In the genomic region with DNA sequence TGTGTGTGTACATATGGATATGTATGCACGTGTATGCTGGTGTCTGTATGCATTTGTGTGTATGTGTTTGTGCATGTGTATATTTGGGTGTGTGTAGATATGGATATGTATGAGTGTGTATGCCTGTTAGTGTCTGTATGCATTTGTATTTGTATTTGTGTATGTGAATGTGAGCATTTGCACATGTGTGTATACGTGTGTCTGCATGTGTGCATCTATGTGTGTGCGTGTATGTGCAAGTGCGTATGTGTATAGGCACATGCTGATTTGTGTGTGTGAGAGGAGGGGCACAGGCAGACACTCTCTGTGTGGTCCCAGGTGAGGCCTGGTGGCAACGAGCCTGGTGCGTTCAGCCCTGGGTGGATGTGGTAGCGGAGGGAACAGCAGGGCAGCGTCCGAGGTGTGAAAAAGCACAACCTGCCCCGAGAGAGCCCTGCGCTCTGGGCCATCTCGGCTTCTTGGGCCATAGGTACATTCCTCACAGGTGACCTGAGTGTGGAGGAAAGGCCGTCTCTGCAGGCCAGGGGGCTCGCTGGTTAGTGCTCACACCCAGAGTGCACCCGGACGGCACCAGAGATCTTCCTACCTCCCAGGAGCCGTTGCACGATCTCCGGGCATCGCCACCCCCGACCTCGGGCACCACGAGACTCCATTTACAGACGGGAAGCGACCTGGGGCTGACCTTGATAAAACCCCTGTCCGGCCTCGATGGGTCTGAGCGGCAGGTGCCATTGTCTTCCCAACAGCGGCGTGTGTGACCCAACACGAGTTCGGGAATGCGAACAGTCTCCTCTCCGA, we compare ENCODE assay signal across 18 cellular contexts. TPM values are rescaled to one million over a fixed set of nuclear protein-coding genes. Genes with fewer than 3 reads are reported as not detected.
DNase-seq lines count a peak whose midpoint lies in the region; ATAC-seq and TF ChIP-seq lines count a peak whose summit lies in the region.
"Had no signal": no experiment of that assay in that cellular context is flagged by ENCODE, and none has a peak within 500 bp of the region (broad histone marks: within the 10 kb centered on the region; RNA-seq: fewer than 3 reads in every experiment).

No MANE protein-coding gene starts in this region.

- H3K9me3 Mint-ChIP-seq in activated naive CD8-positive, alpha-beta T cell (ENCODE audit: low read depth) = no peaks in the 10 kb centered on the region
- no peaks in the 10 kb centered on the region for H3K9me3 Mint-ChIP-seq in activated naive CD8-positive, alpha-beta T cell treated with anti-CD3 and anti-CD28 coated beads, Interleukin-2, amount 50 U/mL, for 24 hours
- H3K9me3 Mint-ChIP-seq in glutamatergic neuron (ENCODE audit: unreplicated experiment) = peaks cover 22% of the 10 kb centered on the region
- H3K9me3 Mint-ChIP-seq: stimulated activated naive CD8-positive, alpha-beta T cell treated with anti-CD3 and anti-CD28 coated beads, Interleukin-15, Interleukin-2, amounts not matched to agents 100 ng/mL and 50 ng/mL, for 24 hours had no signal

- no peaks in the 10 kb centered on the region; the same call in 1 of the 2 replicates for H3K36me3 ChIP-seq in WERI-Rb-1
- H3K36me3 ChIP-seq: gastroesophageal sphincter, vagina had no signal

- ATAC-seq in activated naive CD8-positive, alpha-beta T cell treated with anti-CD3 and anti-CD28 coated beads, Interleukin-2, amount 50 U/mL, for 24 hours = no peak
- ATAC-seq: gastroesophageal sphincter had no signal

- H3K4me1 Mint-ChIP-seq in activated naive CD8-positive, alpha-beta T cell (ENCODE audit: low read depth) = peaks cover 58% of the 10 kb centered on the region
- peaks cover 22% of the 10 kb centered on the region for H3K4me1 Mint-ChIP-seq in activated naive CD8-positive, alpha-beta T cell treated with anti-CD3 and anti-CD28 coated beads, Interleukin-2, amount 50 U/mL, for 24 hours
- peaks cover 24% of the 10 kb centered on the region for H3K4me1 Mint-ChIP-seq in glutamatergic neuron (ENCODE audit: low read depth, unreplicated experiment)

- DNase-seq in activated naive CD8-positive, alpha-beta T cell treated with anti-CD3 and anti-CD28 coated beads, Interleukin-2, amount 50 U/mL, for 24 hours = no peak
- no peak for DNase-seq in WERI-Rb-1
- DNase-seq in glutamatergic neuron = no peak
- DNase-seq in NCI-H446 (lab: John Stamatoyannopoulos, UW) = no peak
- DNase-seq in D341Med (ENCODE audit: low spot score) = no peak
- DNase-seq in GM03348 (ENCODE audit: low spot score) = no peak
- no peak for DNase-seq in coronary artery (ENCODE audit: low spot score)
- DNase-seq: NCI-H146, NCI-H345 had no signal

- H3K27ac ChIP-seq in WERI-Rb-1 = peak overlapping the region; percentile 35
- H3K27ac ChIP-seq in coronary artery = no peak overlapping the region
- H3K27ac ChIP-seq: gastroesophageal sphincter, HL-60, vagina had no signal

- H3K4me3 Mint-ChIP-seq in activated naive CD8-positive, alpha-beta T cell = peak overlapping the region; percentile 84
- H3K4me3 Mint-ChIP-seq in activated naive CD8-positive, alpha-beta T cell treated with anti-CD3 and anti-CD28 coated beads, Interleukin-2, amount 50 U/mL, for 24 hours = no peak overlapping the region
- peak overlapping the region; percentile 44 for H3K4me3 Mint-ChIP-seq in glutamatergic neuron (ENCODE audit: unreplicated experiment)

- TF ChIP-seq CTCF in WERI-Rb-1 (IDR thresholded peaks at IDR 0.05; ENCODE audit: low read depth, low read length) = no peak
- TF ChIP-seq CTCF in glutamatergic neuron (IDR thresholded peaks at IDR 0.05; ENCODE audit: partially characterized antibody, unreplicated experiment) = no peak
- no peak for TF ChIP-seq CTCF in coronary artery (IDR thresholded peaks at IDR 0.05)

- H3K27me3 ChIP-seq in WERI-Rb-1 (ENCODE audit: insufficient read depth, low read depth, severe bottlenecking) = no peaks in the 10 kb centered on the region
- H3K27me3 ChIP-seq: gastroesophageal sphincter, vagina had no signal

- no peaks in the 10 kb centered on the region for H3K36me3 Mint-ChIP-seq in activated naive CD8-positive, alpha-beta T cell
- no peaks in the 10 kb centered on the region for H3K36me3 Mint-ChIP-seq in activated naive CD8-positive, alpha-beta T cell treated with anti-CD3 and anti-CD28 coated beads, Interleukin-2, amount 50 U/mL, for 24 hours (ENCODE audit: low read depth)
- peaks cover 4% of the 10 kb centered on the region for H3K36me3 Mint-ChIP-seq in glutamatergic neuron (ENCODE audit: unreplicated experiment)

- H3K27ac Mint-ChIP-seq in activated naive CD8-positive, alpha-beta T cell = peak overlapping the region; percentile 52
- no peak overlapping the region for H3K27ac Mint-ChIP-seq in activated naive CD8-positive, alpha-beta T cell treated with anti-CD3 and anti-CD28 coated beads, Interleukin-2, amount 50 U/mL, for 24 hours
- H3K27ac Mint-ChIP-seq in glutamatergic neuron (ENCODE audit: unreplicated experiment) = peak overlapping the region; percentile 82
- H3K27ac Mint-ChIP-seq: stimulated activated naive CD8-positive, alpha-beta T cell treated with anti-CD3 and anti-CD28 coated beads, Interleukin-15, Interleukin-2, amounts not matched to agents 100 ng/mL and 50 ng/mL, for 24 hours had no signal

- H3K9me3 ChIP-seq in WERI-Rb-1 (ENCODE audit: severe bottlenecking) = peaks cover 7% of the 10 kb centered on the region
- H3K9me3 ChIP-seq: gastroesophageal sphincter, vagina had no signal

- no peaks in the 10 kb centered on the region for H3K27me3 Mint-ChIP-seq in activated naive CD8-positive, alpha-beta T cell
- H3K27me3 Mint-ChIP-seq in activated naive CD8-positive, alpha-beta T cell treated with anti-CD3 and anti-CD28 coated beads, Interleukin-2, amount 50 U/mL, for 24 hours = no peaks in the 10 kb centered on the region
- peaks cover 21% of the 10 kb centered on the region for H3K27me3 Mint-ChIP-seq in glutamatergic neuron (ENCODE audit: unreplicated experiment)
- H3K27me3 Mint-ChIP-seq: stimulated activated naive CD8-positive, alpha-beta T cell treated with anti-CD3 and anti-CD28 coated beads, Interleukin-15, Interleukin-2, amounts not matched to agents 100 ng/mL and 50 ng/mL, for 24 hours had no signal

- no peak overlapping the region for H3K4me3 ChIP-seq in WERI-Rb-1 (ENCODE audit: low read depth, low read length)
- no peak overlapping the region for H3K4me3 ChIP-seq in coronary artery
- H3K4me3 ChIP-seq: gastroesophageal sphincter, vagina had no signal

RNA-seq across cellular contexts. Expression of gene ASMT, which starts 45.0 kb away (rescaled TPM):
- total RNA-seq in glutamatergic neuron (ENCODE audit: unreplicated experiment) = not detected
- total RNA-seq: epithelial cell of proximal tubule, LHCN-M2, lower leg skin, pulmonary artery endothelial cell, vagina had no signal
